ENCODE assay signal across 9 cellular contexts in genomic region chr1:228490120-228491078, GRCh38. TPM values are rescaled to one million over a fixed set of nuclear protein-coding genes. Genes with fewer than 3 reads are reported as not detected.
DNase-seq lines count a peak whose midpoint lies in the region; ATAC-seq and TF ChIP-seq lines count a peak whose summit lies in the region.
"Had no signal": no experiment of that assay in that cellular context is flagged by ENCODE, and none has a peak within 500 bp of the region (broad histone marks: within the 10 kb centered on the region; RNA-seq: fewer than 3 reads in every experiment).

No MANE protein-coding gene starts in this region.

- TF ChIP-seq CTCF in uterus (IDR thresholded peaks at IDR 0.05) (no peak), gastroesophageal sphincter (IDR thresholded peaks at IDR 0.05) (no peak)

- DNase-seq in DMS79 (lab: John Stamatoyannopoulos, UW) (peak; percentile 97), NCI-H1694 treated with DMSO at 0.1 percent for 48 hours (lab: John Stamatoyannopoulos, UW) (peak; percentile 74), uterus (no peak)
- no peak for DNase-seq in activated T-helper 1 cell treated with anti-CD3 and anti-CD28 coated beads, Interleukin-12 subunit alpha, Interleukin-12 subunit beta, Interleukin-2, Interleukin-4 antibody, amounts not matched to agents 30 ng/mL and 10 ng/mL and 1 ng/mL, durations not matched to agents 14 hours and 24 hours and 36 hours (ENCODE audit: low spot score)
- no peak for DNase-seq in naive thymus-derived CD8-positive, alpha-beta T cell
- DNase-seq: activated CD4-positive, CD25-positive, alpha-beta regulatory T cell treated with anti-CD3 and anti-CD28 coated beads, Interleukin-2, amount 50 U/mL, for 72 hours had no signal

- intact Hi-C loops in activated T-helper 1 cell treated with anti-CD3 and anti-CD28 coated beads, Interleukin-12 subunit alpha, Interleukin-12 subunit beta, Interleukin-2, Interleukin-4 antibody, amounts not matched to agents 30 ng/mL and 10 ng/mL and 1 ng/mL, durations not matched to agents 14 hours and 24 hours and 36 hours (cut with micrococcal nuclease), result loop anchor here (1.0 kb wide), 1 partner anchor 10 kb away; no protein-coding TSS in a partner anchor
- intact Hi-C loops in uterus (cut with DNase I; ENCODE audit: low total_unique reads), result no loop called here

- H3K27ac ChIP-seq in uterus, result no peak overlapping the region
- no peak overlapping the region for H3K27ac ChIP-seq in gastroesophageal sphincter

- H3K9me3 ChIP-seq in uterus, result no peaks in the 10 kb centered on the region
- no peaks in the 10 kb centered on the region for H3K9me3 ChIP-seq in gastroesophageal sphincter

- H3K27me3 ChIP-seq in uterus, result no peaks in the 10 kb centered on the region
- H3K27me3 ChIP-seq in gastroesophageal sphincter, result no peaks in the 10 kb centered on the region

- H3K27me3 Mint-ChIP-seq in activated T-helper 1 cell treated with anti-CD3 and anti-CD28 coated beads, Interleukin-12 subunit alpha, Interleukin-12 subunit beta, Interleukin-2, Interleukin-4 antibody, amounts not matched to agents 30 ng/mL and 10 ng/mL and 1 ng/mL, durations not matched to agents 14 hours and 24 hours and 36 hours (ENCODE audit: insufficient read depth), result no peaks in the 10 kb centered on the region
- no peaks in the 10 kb centered on the region for H3K27me3 Mint-ChIP-seq in naive thymus-derived CD8-positive, alpha-beta T cell

- peaks cover 42% of the 10 kb centered on the region for H3K36me3 Mint-ChIP-seq in activated T-helper 1 cell treated with anti-CD3 and anti-CD28 coated beads, Interleukin-12 subunit alpha, Interleukin-12 subunit beta, Interleukin-2, Interleukin-4 antibody, amounts not matched to agents 30 ng/mL and 10 ng/mL and 1 ng/mL, durations not matched to agents 14 hours and 24 hours and 36 hours (ENCODE audit: low read depth)
- H3K36me3 Mint-ChIP-seq in naive thymus-derived CD8-positive, alpha-beta T cell, result peaks cover 4 to 59% (median 15%) of the 10 kb centered on the region in 3 donors

- H3K27ac Mint-ChIP-seq in activated T-helper 1 cell treated with anti-CD3 and anti-CD28 coated beads, Interleukin-12 subunit alpha, Interleukin-12 subunit beta, Interleukin-2, Interleukin-4 antibody, amounts not matched to agents 30 ng/mL and 10 ng/mL and 1 ng/mL, durations not matched to agents 14 hours and 24 hours and 36 hours, result peak overlapping the region; percentile 75
- peak overlapping the region in 4 of 10 donors; percentile 20 to 83 (median 66) for H3K27ac Mint-ChIP-seq in naive thymus-derived CD8-positive, alpha-beta T cell

- peaks cover 40% of the 10 kb centered on the region for H3K4me1 Mint-ChIP-seq in activated T-helper 1 cell treated with anti-CD3 and anti-CD28 coated beads, Interleukin-12 subunit alpha, Interleukin-12 subunit beta, Interleukin-2, Interleukin-4 antibody, amounts not matched to agents 30 ng/mL and 10 ng/mL and 1 ng/mL, durations not matched to agents 14 hours and 24 hours and 36 hours (ENCODE audit: low read depth)
- peaks cover 29 to 49% (median 38%) of the 10 kb centered on the region in 4 donors for H3K4me1 Mint-ChIP-seq in naive thymus-derived CD8-positive, alpha-beta T cell

- 66 to 83% methylated on average over 1 to 2 of the region's 6 CpGs for WGBS in gastroesophageal sphincter (ENCODE audit: low coverage in 1 of 2), 2 donors

- H3K36me3 ChIP-seq in uterus, result no peaks in the 10 kb centered on the region
- peaks cover 0 to 62% of the 10 kb centered on the region in 2 donors for H3K36me3 ChIP-seq in gastroesophageal sphincter

- TF ChIP-seq EP300 in gastroesophageal sphincter (IDR thresholded peaks at IDR 0.05), result no peak

- TF ChIP-seq POLR2A in uterus (IDR thresholded peaks at IDR 0.05) (no peak), gastroesophageal sphincter (IDR thresholded peaks at IDR 0.05) (no peak)

- ATAC-seq in naive thymus-derived CD8-positive, alpha-beta T cell, result no peak
- ATAC-seq in GM19397 (IDR thresholded peaks at IDR 0.05; ENCODE audit: unreplicated experiment), result no peak
- ATAC-seq in HG02763 (IDR thresholded peaks at IDR 0.05; ENCODE audit: unreplicated experiment), result no peak
- no peak for ATAC-seq in gastroesophageal sphincter

- no peak overlapping the region for H3K4me3 ChIP-seq in uterus
- H3K4me3 ChIP-seq in gastroesophageal sphincter, result no peak overlapping the region

- POLR2A ChIA-PET in naive thymus-derived CD8-positive, alpha-beta T cell (lab: Charles Lee), result no interaction called here

- H3K4me1 ChIP-seq in uterus (peaks cover 0 to 8% of the 10 kb centered on the region in 2 donors), gastroesophageal sphincter (peaks cover 0 to 45% (median 16%) of the 10 kb centered on the region in 3 donors)

- peak overlapping the region; percentile 62 for H3K4me3 Mint-ChIP-seq in activated T-helper 1 cell treated with anti-CD3 and anti-CD28 coated beads, Interleukin-12 subunit alpha, Interleukin-12 subunit beta, Interleukin-2, Interleukin-4 antibody, amounts not matched to agents 30 ng/mL and 10 ng/mL and 1 ng/mL, durations not matched to agents 14 hours and 24 hours and 36 hours
- H3K4me3 Mint-ChIP-seq in naive thymus-derived CD8-positive, alpha-beta T cell, result peak overlapping the region in 9 of 10 donors; percentile 27 to 90 (median 56)

- no peaks in the 10 kb centered on the region for H3K9me3 Mint-ChIP-seq in activated T-helper 1 cell treated with anti-CD3 and anti-CD28 coated beads, Interleukin-12 subunit alpha, Interleukin-12 subunit beta, Interleukin-2, Interleukin-4 antibody, amounts not matched to agents 30 ng/mL and 10 ng/mL and 1 ng/mL, durations not matched to agents 14 hours and 24 hours and 36 hours
- H3K9me3 Mint-ChIP-seq in naive thymus-derived CD8-positive, alpha-beta T cell, result no peaks in the 10 kb centered on the region

RNA-seq across cellular contexts. Expression of gene RNF187, which starts 3.2 kb away (rescaled TPM):
- total RNA-seq in activated T-helper 1 cell treated with anti-CD3 and anti-CD28 coated beads, Interleukin-12 subunit alpha, Interleukin-12 subunit beta, Interleukin-2, Interleukin-4 antibody, amounts not matched to agents 30 ng/mL and 10 ng/mL and 1 ng/mL, durations not matched to agents 14 hours and 24 hours and 36 hours, result 137 TPM in 2 replicates
- 10 to 100 TPM; 84.8 to 87.6 TPM for total RNA-seq in naive thymus-derived CD8-positive, alpha-beta T cell
- 10 to 100 TPM; 28.4 to 62.6 (median 47.5) TPM for polyA plus RNA-seq in naive thymus-derived CD8-positive, alpha-beta T cell
- total RNA-seq in uterus, result 10 to 100 TPM; 13.2 to 84.1 (median 27.7) TPM
- total RNA-seq in gastroesophageal sphincter, result 10 to 100 TPM; 33.9 to 80.6 (median 52.4) TPM

Comparison
In these comparisons a context has a peak if more than half of its experiments do, and no peak if none do; other contexts are left out.
1. DNase-seq: peak in DMS79 (single experiment) and NCI-H1694 treated with DMSO at 0.1 percent for 48 hours (single experiment); none in activated T-helper 1 cell treated with anti-CD3 and anti-CD28 coated beads, Interleukin-12 subunit alpha, Interleukin-12 subunit beta, Interleukin-2, Interleukin-4 antibody, amounts not matched to agents 30 ng/mL and 10 ng/mL and 1 ng/mL, durations not matched to agents 14 hours and 24 hours and 36 hours (single experiment), naive thymus-derived CD8-positive, alpha-beta T cell (0 of 10) and uterus (0 of 2).